8 cellular contexts compared by ENCODE assay signal in genomic region chr10:69179743-69180524, GRCh38. TPM values are rescaled to one million over a fixed set of nuclear protein-coding genes. Genes with fewer than 3 reads are reported as not detected.
DNase-seq lines count a peak whose midpoint lies in the region; ATAC-seq, FAIRE-seq and TF ChIP-seq lines count a peak whose summit lies in the region.

Gene SUPV3L1, plus strand, starts transcription at chr10:69180234. Its CDS starts 58 bp downstream, at chr10:69180292.

- H3K4me3 ChIP-seq in HUES6 (ENCODE audit: low read depth, low read length): peak within 1 kb of the TSS; percentile 89
- peak within 1 kb of the TSS; percentile 96 for H3K4me3 ChIP-seq in OCI-LY3 (ENCODE audit: low read length)
- H3K4me3 ChIP-seq in mesodermal cell (ENCODE audit: extremely low read depth, insufficient read depth, low read length, poor library complexity, severe bottlenecking): peak within 1 kb of the TSS; percentile 89

- peak within 1 kb of the TSS; percentile 78 for H2AFZ ChIP-seq in OCI-LY3 (ENCODE audit: low read depth, low read length)

- DNase-seq in Caki2 (ENCODE audit: low read depth): peak; percentile 97
- DNase-seq in activated CD8-positive, alpha-beta memory T cell treated with anti-CD3 and anti-CD28 coated beads, Interleukin-2, amount 50 U/mL, for 48 hours: peak; percentile 96
- DNase-seq in stimulated activated CD8-positive, alpha-beta memory T cell treated with anti-CD3 and anti-CD28 coated beads, Interleukin-15, amount 100 ng/mL, for 4 hours (ENCODE audit: low read depth in 2 of 2): peak; percentile 71 to 87

- H4K20me1 ChIP-seq in OCI-LY3 (ENCODE audit: insufficient read depth, low read length): no peaks in the 10 kb centered on the region

- in situ Hi-C loops in Caki2 (cut with HindIII; ENCODE audit: low pct_unique_long_range_greater_than_20kb, low sequenced_read_pairs): no loop called here

- peaks cover 60% of the 10 kb centered on the region for H3K79me2 ChIP-seq in OCI-LY3 (ENCODE audit: low read length)

- peak within 1 kb of the TSS; percentile 84 for H3K4me2 ChIP-seq in OCI-LY3 (ENCODE audit: low read length)

- no peaks in the 10 kb centered on the region for H3K27me3 ChIP-seq in HUES6 (ENCODE audit: control insufficient read depth, insufficient read depth, low read length)
- no peaks in the 10 kb centered on the region for H3K27me3 ChIP-seq in OCI-LY3 (ENCODE audit: low read depth, low read length)

- TF ChIP-seq CTCF in OCI-LY3 (IDR thresholded peaks at IDR 0.05; ENCODE audit: low read depth, low read length): no peak

- 0% methylated on average over 26 to 37 of the region's 44 CpGs for WGBS in mesodermal cell (ENCODE audit: insufficient coverage in 2 of 2), 2 experiments

- peak; percentile 81 for ATAC-seq in GM21390 (IDR thresholded peaks at IDR 0.05; ENCODE audit: unreplicated experiment)

- H3K9ac ChIP-seq in HUES6 (ENCODE audit: low read length) (peak within 1 kb of the TSS; percentile 91), OCI-LY3 (ENCODE audit: low read length) (peak within 1 kb of the TSS; percentile 85)

- peak; percentile 23 for FAIRE-seq in endometrium (lab: Jason Lieb, UNC)

- H3K9me3 ChIP-seq in HUES6 (ENCODE audit: control insufficient read depth, insufficient read depth, low read depth, low read length) (no peaks in the 10 kb centered on the region), OCI-LY3 (ENCODE audit: insufficient read depth, low read length) (no peaks in the 10 kb centered on the region), mesodermal cell (ENCODE audit: control insufficient read depth, low read length) (no peaks in the 10 kb centered on the region)

- peak within 1 kb of the TSS; percentile 91 for H3K27ac ChIP-seq in HUES6 (ENCODE audit: low read depth, low read length)
- H3K27ac ChIP-seq in OCI-LY3 (ENCODE audit: low read length): peak within 1 kb of the TSS; percentile 82
- H3K27ac ChIP-seq in mesodermal cell (ENCODE audit: low read depth, low read length, severe bottlenecking): peak within 1 kb of the TSS; percentile 98

- H3K4me1 ChIP-seq in HUES6 (ENCODE audit: control insufficient read depth, insufficient read depth, low read length): peaks cover 6% of the 10 kb centered on the region
- H3K4me1 ChIP-seq in OCI-LY3 (ENCODE audit: low read length): peaks cover 13% of the 10 kb centered on the region
- no peaks in the 10 kb centered on the region for H3K4me1 ChIP-seq in mesodermal cell (ENCODE audit: control insufficient read depth, insufficient read depth, low read length, poor library complexity, severe bottlenecking)

- H3K36me3 ChIP-seq in HUES6 (ENCODE audit: control insufficient read depth, insufficient read depth, low read length) (peaks cover 7% of the 10 kb centered on the region), OCI-LY3 (replicated peaks; ENCODE audit: low read depth, low read length) (no peaks in the 10 kb centered on the region), mesodermal cell (ENCODE audit: control insufficient read depth, insufficient read depth, low read length) (peaks cover 20% of the 10 kb centered on the region)

RNA-seq across cellular contexts. Expression of gene SUPV3L1, which starts in this region (rescaled TPM):
- total RNA-seq in Caki2 (2014; rRNA removed; shearing (Covaris generic); ENCODE audit: low replicate concordance): 18.0 and 23.5 TPM in 2 replicates
- polyA plus RNA-seq in mesodermal cell (2013, experiment 1 of 2): 30.3 TPM
- 26.4 TPM for polyA plus RNA-seq in mesodermal cell (2013, experiment 2 of 2)

Comparison
In these comparisons a context has a peak if more than half of its experiments do, and no peak if none do; other contexts are left out.
1. Peak in every context shown above with its lines: DNase-seq, ATAC-seq, H3K4me3 ChIP-seq and H3K27ac ChIP-seq.